In genomic region chr20:51545515-51545914, GRCh38 we compare ENCODE assay signal across 24 cellular contexts. TPM values are rescaled to one million over a fixed set of nuclear protein-coding genes. Genes with fewer than 3 reads are reported as not detected.
"Had no signal": no experiment of that assay in that cellular context is flagged by ENCODE, and none has a peak within 500 bp of the region (broad histone marks: within the 10 kb centered on the region; RNA-seq: fewer than 3 reads in every experiment).

No MANE protein-coding gene starts in this region.

- H3K4me1 ChIP-seq: SJSA1 had no signal

- H3K9ac ChIP-seq: KMS-11 had no signal

- FAIRE-seq: RCC 7860 had no signal

- H3K27ac ChIP-seq: HL-60, KMS-11, SJSA1, SK-N-MC had no signal

- H3K4me3 ChIP-seq: SJSA1, SK-N-MC had no signal

- H3K9me3 ChIP-seq: SJSA1 had no signal

- H3K36me3 ChIP-seq: SJSA1 had no signal

- DNase-seq: IMR-90, Kasumi-1, MM.1S, NCI-H1092 treated with DMSO at 0.1 percent for 48 hours, NCI-H146, NCI-H1694 treated with DMSO at 0.1 percent for 48 hours, NCI-H1930, NCI-H2081, NCI-H2107, NCI-H2171, NCI-H226, NCI-H446, NCI-H510A, NCI-H524 treated with DMSO at 0.1 percent for 48 hours, NCI-H69, NCI-H774, Right ventricle myocardium superior, RPMI8226, SIG-M5 had no signal

- H3K4me2 ChIP-seq: KMS-11 had no signal

RNA-seq across cellular contexts. Expression of gene NFATC2, which starts 3.0 kb away (rescaled TPM):
- total RNA-seq: SJSA1 had no signal
